16 cellular contexts compared by ENCODE assay signal in the genomic region with DNA sequence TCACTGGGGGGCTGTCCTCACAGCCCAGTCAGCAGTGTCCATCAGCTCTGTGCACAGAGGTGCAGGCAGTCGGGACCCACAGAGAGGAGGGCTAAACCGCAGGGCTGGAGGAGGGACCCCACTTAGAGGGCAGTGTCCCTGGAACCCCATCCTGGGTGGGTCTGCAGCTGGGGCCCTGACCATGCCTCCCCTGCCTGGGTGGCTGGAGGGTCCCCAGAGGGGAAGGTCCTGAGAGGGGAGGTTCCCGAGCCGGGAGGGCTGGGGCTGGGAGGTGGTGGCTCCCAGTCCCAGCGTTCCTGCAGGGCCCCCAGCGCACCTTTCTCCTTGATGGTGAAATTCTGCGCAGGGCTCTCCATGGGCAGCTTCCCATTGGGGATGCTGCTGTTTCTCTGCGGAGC. TPM values are rescaled to one million over a fixed set of nuclear protein-coding genes. Genes with fewer than 3 reads are reported as not detected.
DNase-seq lines count a peak whose midpoint lies in the region; ATAC-seq and TF ChIP-seq lines count a peak whose summit lies in the region.
"Had no signal": no experiment of that assay in that cellular context is flagged by ENCODE, and none has a peak within 500 bp of the region (broad histone marks: within the 10 kb centered on the region; RNA-seq: fewer than 3 reads in every experiment).

No MANE protein-coding gene starts in this region.

- POLR2A ChIA-PET in activated CD4-positive, alpha-beta memory T cell treated with anti-CD3 and anti-CD28 coated beads, Interleukin-2, amount 10 ng/mL, durations not matched to agents 7 days and 5 days (lab: Charles Lee), result no interaction called here

- no peak overlapping the region for H3K27ac ChIP-seq in lower lobe of right lung
- H3K27ac ChIP-seq in suprapubic skin, result no peak overlapping the region
- H3K27ac ChIP-seq: brain microvascular endothelial cell, KMS-11, SJSA1, tibial artery had no signal

- ATAC-seq in lower lobe of right lung, result no peak

- TF ChIP-seq CTCF in lower lobe of right lung (IDR thresholded peaks at IDR 0.05) (no peak), suprapubic skin (IDR thresholded peaks at IDR 0.05) (no peak)

- intact Hi-C loops in lower lobe of right lung (cut with DNase I), result no loop called here

- no peak for DNase-seq in activated naive CD4-positive, alpha-beta T cell treated with anti-CD3 and anti-CD28 coated beads, Interleukin-2, amount 50 U/mL, for 16 hours
- no peak for DNase-seq in activated CD4-positive, alpha-beta memory T cell treated with anti-CD3 and anti-CD28 coated beads, Interleukin-2, amount 10 ng/mL, durations not matched to agents 7 days and 5 days
- DNase-seq in lower lobe of right lung, result peak; percentile 35
- DNase-seq in suprapubic skin (ENCODE audit: low spot score in 2 of 2), result peak; percentile 58 to 67
- no peak for DNase-seq in stimulated activated CD4-positive, alpha-beta T cell treated with anti-CD3 and anti-CD28 coated beads, Interleukin-4, amount 100 ng/mL, for 24 hours
- no peak for DNase-seq in anterior cingulate cortex (lab: John Stamatoyannopoulos, UW)
- DNase-seq in activated effector memory CD4-positive, alpha-beta T cell treated with anti-CD3 and anti-CD28 coated beads, Interleukin-2, amount 50 U/mL, for 16 hours, result no peak
- DNase-seq: activated T-cell treated with anti-CD3 and anti-CD28 coated beads for 4 hours; brain microvascular endothelial cell; effector memory CD4-positive, alpha-beta T cell; islet precursor cell; NCI-H187 treated with DMSO at 0.1 percent for 48 hours had no signal

- peaks cover 13% of the 10 kb centered on the region for H3K4me1 Mint-ChIP-seq in activated naive CD4-positive, alpha-beta T cell treated with anti-CD3 and anti-CD28 coated beads, Interleukin-2, amount 50 U/mL, for 24 hours
- peaks cover 19% of the 10 kb centered on the region for H3K4me1 Mint-ChIP-seq in activated CD4-positive, alpha-beta memory T cell treated with anti-CD3 and anti-CD28 coated beads, Interleukin-2, amount 10 ng/mL, durations not matched to agents 7 days and 5 days

- CTCF ChIA-PET in activated CD4-positive, alpha-beta memory T cell treated with anti-CD3 and anti-CD28 coated beads, Interleukin-2, amount 10 ng/mL, durations not matched to agents 7 days and 5 days (lab: Charles Lee), result no interaction called here

- 24% methylated on average over 4 of the region's 8 CpGs for WGBS in suprapubic skin

- peaks cover 25% of the 10 kb centered on the region for H3K4me1 ChIP-seq in lower lobe of right lung
- peaks cover 44% of the 10 kb centered on the region for H3K4me1 ChIP-seq in suprapubic skin

- peaks cover 3% of the 10 kb centered on the region for H3K27me3 Mint-ChIP-seq in activated naive CD4-positive, alpha-beta T cell treated with anti-CD3 and anti-CD28 coated beads, Interleukin-2, amount 50 U/mL, for 24 hours
- H3K27me3 Mint-ChIP-seq in activated CD4-positive, alpha-beta memory T cell treated with anti-CD3 and anti-CD28 coated beads, Interleukin-2, amount 10 ng/mL, durations not matched to agents 7 days and 5 days, result peaks cover 4% of the 10 kb centered on the region

- H3K9me3 ChIP-seq in lower lobe of right lung, result no peaks in the 10 kb centered on the region
- no peaks in the 10 kb centered on the region for H3K9me3 ChIP-seq in suprapubic skin
- H3K9me3 ChIP-seq: tibial artery had no signal

- H3K27me3 ChIP-seq in lower lobe of right lung (ENCODE audit: low read depth), result peaks cover 53% of the 10 kb centered on the region
- peaks cover 54% of the 10 kb centered on the region for H3K27me3 ChIP-seq in suprapubic skin

- H3K4me3 ChIP-seq in lower lobe of right lung, result no peak overlapping the region
- peak overlapping the region; percentile 78 for H3K4me3 ChIP-seq in suprapubic skin
- H3K4me3 ChIP-seq: SJSA1 had no signal

- peak overlapping the region; percentile 64 for H3K4me3 Mint-ChIP-seq in activated naive CD4-positive, alpha-beta T cell treated with anti-CD3 and anti-CD28 coated beads, Interleukin-2, amount 50 U/mL, for 24 hours
- peak overlapping the region; percentile 3 for H3K4me3 Mint-ChIP-seq in activated CD4-positive, alpha-beta memory T cell treated with anti-CD3 and anti-CD28 coated beads, Interleukin-2, amount 10 ng/mL, durations not matched to agents 7 days and 5 days

- H3K36me3 ChIP-seq in lower lobe of right lung, result no peaks in the 10 kb centered on the region
- no peaks in the 10 kb centered on the region for H3K36me3 ChIP-seq in suprapubic skin
- H3K36me3 ChIP-seq: brain microvascular endothelial cell, tibial artery had no signal

- no peaks in the 10 kb centered on the region for H3K9me3 Mint-ChIP-seq in activated naive CD4-positive, alpha-beta T cell treated with anti-CD3 and anti-CD28 coated beads, Interleukin-2, amount 50 U/mL, for 24 hours
- H3K9me3 Mint-ChIP-seq in activated CD4-positive, alpha-beta memory T cell treated with anti-CD3 and anti-CD28 coated beads, Interleukin-2, amount 10 ng/mL, durations not matched to agents 7 days and 5 days, result no peaks in the 10 kb centered on the region

- H3K27ac Mint-ChIP-seq in activated naive CD4-positive, alpha-beta T cell treated with anti-CD3 and anti-CD28 coated beads, Interleukin-2, amount 50 U/mL, for 24 hours, result no peak overlapping the region
- H3K27ac Mint-ChIP-seq in activated CD4-positive, alpha-beta memory T cell treated with anti-CD3 and anti-CD28 coated beads, Interleukin-2, amount 10 ng/mL, durations not matched to agents 7 days and 5 days, result no peak overlapping the region

- H3K36me3 Mint-ChIP-seq in activated naive CD4-positive, alpha-beta T cell treated with anti-CD3 and anti-CD28 coated beads, Interleukin-2, amount 50 U/mL, for 24 hours, result peaks cover 2% of the 10 kb centered on the region
- peaks cover 10% of the 10 kb centered on the region for H3K36me3 Mint-ChIP-seq in activated CD4-positive, alpha-beta memory T cell treated with anti-CD3 and anti-CD28 coated beads, Interleukin-2, amount 10 ng/mL, durations not matched to agents 7 days and 5 days (ENCODE audit: low read depth)

- TF ChIP-seq EP300 in suprapubic skin (IDR thresholded peaks at IDR 0.05), result no peak

- no peak for TF ChIP-seq POLR2A in suprapubic skin (IDR thresholded peaks at IDR 0.05)

RNA-seq across cellular contexts. Expression of a gene that starts 32.7 kb away (rescaled TPM):
- total RNA-seq in activated CD4-positive, alpha-beta memory T cell treated with anti-CD3 and anti-CD28 coated beads, Interleukin-2, amount 10 ng/mL, durations not matched to agents 7 days and 5 days, result 10 to 100 TPM; 67.7 to 68.8 TPM
- total RNA-seq in lower lobe of right lung (58.9 TPM), suprapubic skin (100 to 1,000 TPM in 1 of 4 donors, 10 to 100 TPM in 3; 68.9 to 199 (median 83.4) TPM)

RNA-seq across cellular contexts. Expression of a gene that starts 48.5 kb away (rescaled TPM):
- total RNA-seq in activated CD4-positive, alpha-beta memory T cell treated with anti-CD3 and anti-CD28 coated beads, Interleukin-2, amount 10 ng/mL, durations not matched to agents 7 days and 5 days, result 1 to 10 TPM; 1.2 to 1.6 TPM
- 1.1 TPM for total RNA-seq in lower lobe of right lung
- total RNA-seq in suprapubic skin, result 1 to 10 TPM; 3.7 to 5.9 (median 4.3) TPM

Comparison
In these comparisons a context has a peak if more than half of its experiments do, and no peak if none do; other contexts are left out.
1. DNase-seq: peak in lower lobe of right lung (single experiment) and suprapubic skin (2 of 2); none in activated naive CD4-positive, alpha-beta T cell treated with anti-CD3 and anti-CD28 coated beads, Interleukin-2, amount 50 U/mL, for 16 hours (single experiment), activated CD4-positive, alpha-beta memory T cell treated with anti-CD3 and anti-CD28 coated beads, Interleukin-2, amount 10 ng/mL, durations not matched to agents 7 days and 5 days (single experiment), stimulated activated CD4-positive, alpha-beta T cell treated with anti-CD3 and anti-CD28 coated beads, Interleukin-4, amount 100 ng/mL, for 24 hours (single experiment), anterior cingulate cortex (0 of 58) and activated effector memory CD4-positive, alpha-beta T cell treated with anti-CD3 and anti-CD28 coated beads, Interleukin-2, amount 50 U/mL, for 16 hours (single experiment).